ENCODE assay signal across 15 cellular contexts in genomic region chr10:5789626-5790025, GRCh38. TPM values are rescaled to one million over a fixed set of nuclear protein-coding genes. Genes with fewer than 3 reads are reported as not detected.
DNase-seq lines count a peak whose midpoint lies in the region; ATAC-seq and TF ChIP-seq lines count a peak whose summit lies in the region.
"Had no signal": no experiment of that assay in that cellular context is flagged by ENCODE, and none has a peak within 500 bp of the region (broad histone marks: within the 10 kb centered on the region; RNA-seq: fewer than 3 reads in every experiment).

No MANE protein-coding gene starts in this region.

- TF ChIP-seq CTCF in WTC11 (IDR thresholded peaks at IDR 0.05) (no peak), natural killer cell (IDR thresholded peaks at IDR 0.05) (no peak), MCF 10A (IDR thresholded peaks at IDR 0.05; ENCODE audit: unreplicated experiment) (no peak)

- H3K27me3 Mint-ChIP-seq in activated CD4-positive, alpha-beta T cell treated with anti-CD3 and anti-CD28 coated beads, Interleukin-2, amount 10 ng/mL, durations not matched to agents 24 days and 14 days: no peaks in the 10 kb centered on the region
- H3K27me3 Mint-ChIP-seq in activated CD4-positive, alpha-beta T cell treated with anti-CD3 and anti-CD28 coated beads for 36 hours: no peaks in the 10 kb centered on the region
- H3K27me3 Mint-ChIP-seq in activated naive CD4-positive, alpha-beta T cell treated with anti-CD3 and anti-CD28 coated beads, Interleukin-2, amount 50 U/mL, for 24 hours: no peaks in the 10 kb centered on the region
- no peaks in the 10 kb centered on the region for H3K27me3 Mint-ChIP-seq in WTC11 (ENCODE audit: low read depth)
- H3K27me3 Mint-ChIP-seq in natural killer cell (ENCODE audit: low read depth in 2 of 2): no peaks in the 10 kb centered on the region
- no peaks in the 10 kb centered on the region for H3K27me3 Mint-ChIP-seq in MCF 10A (ENCODE audit: insufficient read depth, unreplicated experiment)
- H3K27me3 Mint-ChIP-seq: IgD-negative memory B cell had no signal

- intact Hi-C loops in activated CD4-positive, alpha-beta T cell treated with anti-CD3 and anti-CD28 coated beads, Interleukin-2, amount 10 ng/mL, durations not matched to agents 24 days and 14 days (cut with micrococcal nuclease): no loop called here
- intact Hi-C loops in activated CD4-positive, alpha-beta T cell treated with anti-CD3 and anti-CD28 coated beads for 36 hours (cut with DNase I, micrococcal nuclease): no loop called here
- intact Hi-C loops in natural killer cell (cut with micrococcal nuclease): no loop called here
- intact Hi-C loops in Right ventricle myocardium superior (cut with DNase I): no loop called here
- intact Hi-C loops in MCF 10A (cut with micrococcal nuclease): no loop called here

- peak overlapping the region; percentile 68 for H3K27ac Mint-ChIP-seq in activated CD4-positive, alpha-beta T cell treated with anti-CD3 and anti-CD28 coated beads, Interleukin-2, amount 10 ng/mL, durations not matched to agents 24 days and 14 days
- no peak overlapping the region for H3K27ac Mint-ChIP-seq in activated CD4-positive, alpha-beta T cell treated with anti-CD3 and anti-CD28 coated beads for 36 hours
- peak overlapping the region; percentile 3 for H3K27ac Mint-ChIP-seq in activated naive CD4-positive, alpha-beta T cell treated with anti-CD3 and anti-CD28 coated beads, Interleukin-2, amount 50 U/mL, for 24 hours
- H3K27ac Mint-ChIP-seq in activated naive CD4-positive, alpha-beta T cell treated with anti-CD3 and anti-CD28 coated beads, Interleukin-2, amount 50 U/mL, for 72 hours: peak overlapping the region in 1 of 2 donors; percentile 68
- peak overlapping the region; percentile 4; the same call in 1 of the 2 replicates for H3K27ac Mint-ChIP-seq in WTC11
- peak overlapping the region; percentile 54 to 61 for H3K27ac Mint-ChIP-seq in natural killer cell
- no peak overlapping the region for H3K27ac Mint-ChIP-seq in MCF 10A (ENCODE audit: low read depth, unreplicated experiment)

- no peaks in the 10 kb centered on the region for H3K9me3 Mint-ChIP-seq in activated CD4-positive, alpha-beta T cell treated with anti-CD3 and anti-CD28 coated beads, Interleukin-2, amount 10 ng/mL, durations not matched to agents 24 days and 14 days
- peaks cover 2% of the 10 kb centered on the region for H3K9me3 Mint-ChIP-seq in activated CD4-positive, alpha-beta T cell treated with anti-CD3 and anti-CD28 coated beads for 36 hours (ENCODE audit: low read depth)
- H3K9me3 Mint-ChIP-seq in activated naive CD4-positive, alpha-beta T cell treated with anti-CD3 and anti-CD28 coated beads, Interleukin-2, amount 50 U/mL, for 24 hours: peaks cover 2% of the 10 kb centered on the region
- peaks cover 1 to 7% of the 10 kb centered on the region in 2 donors for H3K9me3 Mint-ChIP-seq in activated naive CD4-positive, alpha-beta T cell treated with anti-CD3 and anti-CD28 coated beads, Interleukin-2, amount 50 U/mL, for 72 hours
- H3K9me3 Mint-ChIP-seq in WTC11 (no peaks in the 10 kb centered on the region), natural killer cell (no peaks in the 10 kb centered on the region), MCF 10A (ENCODE audit: unreplicated experiment) (no peaks in the 10 kb centered on the region)
- H3K9me3 Mint-ChIP-seq: IgD-negative memory B cell had no signal

- no peak for DNase-seq in activated CD4-positive, alpha-beta T cell treated with anti-CD3 and anti-CD28 coated beads, Interleukin-2, amount 10 ng/mL, durations not matched to agents 24 days and 14 days
- no peak for DNase-seq in activated CD4-positive, alpha-beta T cell treated with anti-CD3 and anti-CD28 coated beads for 36 hours
- no peak for DNase-seq in activated naive CD4-positive, alpha-beta T cell treated with anti-CD3 and anti-CD28 coated beads, Interleukin-2, amount 50 U/mL, for 72 hours (ENCODE audit: low spot score in 2 of 2)
- DNase-seq in WTC11 (ENCODE audit: low spot score) (no peak), natural killer cell (no peak), Right ventricle myocardium superior (no peak), MCF 10A (ENCODE audit: unreplicated experiment) (no peak)
- DNase-seq: NCI-H1105 treated with DMSO at 0.1 percent for 48 hours, NCI-H2029 treated with DMSO at 0.1 percent for 48 hours, NCI-H345, NCI-H524, OCI-M1 had no signal

- H3K4me1 Mint-ChIP-seq in activated CD4-positive, alpha-beta T cell treated with anti-CD3 and anti-CD28 coated beads, Interleukin-2, amount 10 ng/mL, durations not matched to agents 24 days and 14 days: peaks cover 28% of the 10 kb centered on the region
- H3K4me1 Mint-ChIP-seq in activated CD4-positive, alpha-beta T cell treated with anti-CD3 and anti-CD28 coated beads for 36 hours: peaks cover 21% of the 10 kb centered on the region
- H3K4me1 Mint-ChIP-seq in activated naive CD4-positive, alpha-beta T cell treated with anti-CD3 and anti-CD28 coated beads, Interleukin-2, amount 50 U/mL, for 24 hours: peaks cover 32% of the 10 kb centered on the region
- H3K4me1 Mint-ChIP-seq in WTC11 (no peaks in the 10 kb centered on the region), natural killer cell (peaks cover 12 to 17% of the 10 kb centered on the region in 2 donors), MCF 10A (ENCODE audit: insufficient read depth, unreplicated experiment) (peaks cover 9% of the 10 kb centered on the region)

- ATAC-seq in activated CD4-positive, alpha-beta T cell treated with anti-CD3 and anti-CD28 coated beads for 36 hours: no peak
- ATAC-seq in activated naive CD4-positive, alpha-beta T cell treated with anti-CD3 and anti-CD28 coated beads, Interleukin-2, amount 50 U/mL, for 72 hours: no peak
- ATAC-seq in WTC11: no peak
- no peak for ATAC-seq in natural killer cell
- no peak for ATAC-seq in Right ventricle myocardium superior (ENCODE audit: poor library complexity)
- ATAC-seq: HCT116 had no signal

- POLR2A ChIA-PET in activated CD4-positive, alpha-beta T cell treated with anti-CD3 and anti-CD28 coated beads for 36 hours (lab: Charles Lee): no interaction called here
- POLR2A ChIA-PET in WTC11 (lab: Charles Lee) (no interaction called here), MCF 10A (lab: Yijun Ruan, JAX) (interaction anchor here (0.6 to 1.7 kb wide), 2 partner anchors 10 to 12 kb away, joined by 3 to 6 read pairs; no protein-coding TSS in a partner anchor)

- no TSS peak for BruUV-seq in MCF 10A (replicated peaks; lab: Mats Ljungman, UMichigan)

- CTCF ChIA-PET in activated CD4-positive, alpha-beta T cell treated with anti-CD3 and anti-CD28 coated beads for 36 hours (lab: Charles Lee): interaction anchor here (0.6 to 0.9 kb wide), 4 partner anchors 9 to 633 kb away, joined by 3 to 4 read pairs (median 3); no protein-coding TSS in a partner anchor
- CTCF ChIA-PET in WTC11 (lab: Charles Lee): no interaction called here
- CTCF ChIA-PET in MCF 10A (lab: Yijun Ruan, JAX): interaction anchor here (1.9 kb wide), 1 partner anchor 13 kb away, joined by 4 read pairs; no protein-coding TSS in a partner anchor

- no peak overlapping the region for H3K4me3 Mint-ChIP-seq in activated CD4-positive, alpha-beta T cell treated with anti-CD3 and anti-CD28 coated beads, Interleukin-2, amount 10 ng/mL, durations not matched to agents 24 days and 14 days
- H3K4me3 Mint-ChIP-seq in activated CD4-positive, alpha-beta T cell treated with anti-CD3 and anti-CD28 coated beads for 36 hours: no peak overlapping the region
- no peak overlapping the region for H3K4me3 Mint-ChIP-seq in activated naive CD4-positive, alpha-beta T cell treated with anti-CD3 and anti-CD28 coated beads, Interleukin-2, amount 50 U/mL, for 24 hours
- H3K4me3 Mint-ChIP-seq in WTC11 (no peak overlapping the region), natural killer cell (no peak overlapping the region), MCF 10A (ENCODE audit: unreplicated experiment) (no peak overlapping the region)
- H3K4me3 Mint-ChIP-seq: IgD-negative memory B cell had no signal

- H3K36me3 Mint-ChIP-seq in activated CD4-positive, alpha-beta T cell treated with anti-CD3 and anti-CD28 coated beads, Interleukin-2, amount 10 ng/mL, durations not matched to agents 24 days and 14 days (ENCODE audit: low read depth): peaks cover 77% of the 10 kb centered on the region
- peaks cover 73% of the 10 kb centered on the region for H3K36me3 Mint-ChIP-seq in activated CD4-positive, alpha-beta T cell treated with anti-CD3 and anti-CD28 coated beads for 36 hours (ENCODE audit: low read depth)
- peaks cover 39% of the 10 kb centered on the region for H3K36me3 Mint-ChIP-seq in activated naive CD4-positive, alpha-beta T cell treated with anti-CD3 and anti-CD28 coated beads, Interleukin-2, amount 50 U/mL, for 24 hours
- H3K36me3 Mint-ChIP-seq in activated naive CD4-positive, alpha-beta T cell treated with anti-CD3 and anti-CD28 coated beads, Interleukin-2, amount 50 U/mL, for 72 hours: peaks cover 37 to 46% of the 10 kb centered on the region in 2 donors
- peaks cover 77% of the 10 kb centered on the region for H3K36me3 Mint-ChIP-seq in WTC11
- peaks cover 10% of the 10 kb centered on the region for H3K36me3 Mint-ChIP-seq in natural killer cell
- H3K36me3 Mint-ChIP-seq in MCF 10A (ENCODE audit: insufficient read depth, unreplicated experiment): peaks cover 91% of the 10 kb centered on the region

TF ChIP-seq in WTC11, 78 proteins besides CTCF, POLR2A, EP300 and RAD21 (continues in another document):
- TF ChIP-seq TEAD4 (CRISPR knock-in tag; IDR thresholded peaks at IDR 0.05): no peak
- TF ChIP-seq ZBTB43 (CRISPR knock-in tag; IDR thresholded peaks at IDR 0.05): no peak

RNA-seq across cellular contexts. Expression of gene GDI2, which starts 23.6 kb away (rescaled TPM):
- 305 and 307 TPM in 2 replicates for total RNA-seq in activated CD4-positive, alpha-beta T cell treated with anti-CD3 and anti-CD28 coated beads, Interleukin-2, amount 10 ng/mL, durations not matched to agents 24 days and 14 days
- total RNA-seq in activated CD4-positive, alpha-beta T cell treated with anti-CD3 and anti-CD28 coated beads for 36 hours: 100 to 1,000 TPM; 276 to 290 TPM
- total RNA-seq in activated naive CD4-positive, alpha-beta T cell treated with anti-CD3 and anti-CD28 coated beads, Interleukin-2, amount 50 U/mL, for 72 hours: 100 to 1,000 TPM; 234 to 281 TPM
- total RNA-seq in WTC11 (2021) (319 to 326 TPM (median 321 TPM) in 3 replicates), natural killer cell (100 to 1,000 TPM in 2 of 3 donors, 10 to 100 TPM in 1; 97.9 to 104 (median 104) TPM), Right ventricle myocardium superior (101 TPM), MCF 10A (2022) (173 and 200 TPM in 2 replicates)

Comparison
In these comparisons a context has a peak if more than half of its experiments do, and no peak if none do; other contexts are left out.
1. H3K27ac Mint-ChIP-seq: peak in activated CD4-positive, alpha-beta T cell treated with anti-CD3 and anti-CD28 coated beads, Interleukin-2, amount 10 ng/mL, durations not matched to agents 24 days and 14 days (single experiment), activated naive CD4-positive, alpha-beta T cell treated with anti-CD3 and anti-CD28 coated beads, Interleukin-2, amount 50 U/mL, for 24 hours (single experiment), WTC11 (single experiment) and natural killer cell (2 of 2); none in activated CD4-positive, alpha-beta T cell treated with anti-CD3 and anti-CD28 coated beads for 36 hours (single experiment) and MCF 10A (single experiment).